9 cellular contexts compared by ENCODE assay signal in genomic region chr13:97700306-97700848, GRCh38.
"Had no signal": no experiment of that assay in that cellular context is flagged by ENCODE, and none has a peak within 500 bp of the region (broad histone marks: within the 10 kb centered on the region; RNA-seq: fewer than 3 reads in every experiment).

No MANE protein-coding gene starts in this region.

- H3K4me1 Mint-ChIP-seq: IgD-negative memory B cell had no signal

- H2AFZ ChIP-seq: GM23248 had no signal

- H3K4me1 ChIP-seq: HAP-1 had no signal

- H3K4me3 ChIP-seq: GM23248, HAP-1 had no signal

- H3K9me3 ChIP-seq: HAP-1 had no signal

- H3K4me3 Mint-ChIP-seq: HFFc6, IgD-negative memory B cell had no signal

- DNase-seq: GM23248, GOT3, H7, HFFc6, KG1 had no signal

- H3K9me3 Mint-ChIP-seq: HFFc6 had no signal

- H3K36me3 ChIP-seq: HAP-1 had no signal

- H3K9ac ChIP-seq: GM23248 had no signal

- H3K36me3 Mint-ChIP-seq: IgD-negative memory B cell had no signal

- ATAC-seq: HCT116 had no signal

- H3K27ac Mint-ChIP-seq: HFFc6, IgD-negative memory B cell had no signal

- H3K27ac ChIP-seq: GM23248, HL-60 had no signal
